40 cellular contexts compared by ENCODE assay signal in genomic region chr17:10482252-10482651, GRCh38. TPM values are rescaled to one million over a fixed set of nuclear protein-coding genes. Genes with fewer than 3 reads are reported as not detected.
"Had no signal": no experiment of that assay in that cellular context is flagged by ENCODE, and none has a peak within 500 bp of the region (broad histone marks: within the 10 kb centered on the region; RNA-seq: fewer than 3 reads in every experiment).

No MANE protein-coding gene starts in this region.

- H3K9me3 ChIP-seq: ascending aorta had no signal

- FAIRE-seq: astrocyte, bronchial epithelial cell had no signal

- H3K36me3 ChIP-seq: adrenal gland, ascending aorta, brain microvascular endothelial cell, breast epithelium, cardiac muscle cell had no signal

- ATAC-seq: activated naive CD4-positive, alpha-beta T cell treated with anti-CD3 and anti-CD28 coated beads, Interleukin-2, amount 50 U/mL, for 72 hours; activated naive CD8-positive, alpha-beta T cell treated with anti-CD3 and anti-CD28 coated beads, Interleukin-2, amount 50 U/mL, for 24 hours; activated T-cell treated with anti-CD3 and anti-CD28 coated beads, Interleukin-2, amount 50 U/mL, for 4 hours; activated T-cell treated with anti-CD3 and anti-CD28 coated beads, Interleukin-2, amount 50 U/mL, for 72 hours; activated T-helper 17 cell treated with anti-CD3 and anti-CD28 coated beads, Interleukin-2, amount 50 U/mL, for 72 hours; body of pancreas had no signal

- H3K27me3 ChIP-seq: adrenal gland, ascending aorta, body of pancreas, brain microvascular endothelial cell, breast epithelium, cardiac muscle cell had no signal

- H3K27ac ChIP-seq: adrenal gland, ascending aorta, body of pancreas, brain microvascular endothelial cell, breast epithelium, cardiac muscle cell had no signal

- DNase-seq: activated effector memory CD4-positive, alpha-beta T cell treated with anti-CD3 and anti-CD28 coated beads, Interleukin-2, amount 50 U/mL, for 16 hours; activated effector memory CD4-positive, alpha-beta T cell treated with Interleukin-2 at 50 U/mL for 16 hours; activated gamma-delta T cell; activated gamma-delta T cell treated with Interleukin-2 at 50 U/mL for 16 hours; activated naive CD4-positive, alpha-beta T cell; activated naive CD4-positive, alpha-beta T cell treated with anti-CD3 and anti-CD28 coated beads for 36 hours; activated naive CD4-positive, alpha-beta T cell treated with anti-CD3 and anti-CD28 coated beads, Interleukin-2, amount 10 ng/mL, durations not matched to agents 7 days and 5 days; activated naive CD4-positive, alpha-beta T cell treated with anti-CD3 and anti-CD28 coated beads, Interleukin-2, amount 50 U/mL, for 16 hours; activated naive CD4-positive, alpha-beta T cell treated with Interleukin-2 at 50 U/mL for 16 hours; activated naive CD8-positive, alpha-beta T cell treated with anti-CD3 and anti-CD28 coated beads for 36 hours; activated naive CD8-positive, alpha-beta T cell treated with anti-CD3 and anti-CD28 coated beads, Interleukin-2, amount 10 ng/mL, durations not matched to agents 7 days and 5 days; activated naive CD8-positive, alpha-beta T cell treated with anti-CD3 and anti-CD28 coated beads, Interleukin-2, amount 50 U/mL, for 24 hours; activated T-cell treated with anti-CD3 and anti-CD28 coated beads, Interleukin-2, amount 50 U/mL, for 1 hour; activated T-cell treated with anti-CD3 and anti-CD28 coated beads, Interleukin-2, amount 50 U/mL, for 24 hours; activated T-cell treated with anti-CD3 and anti-CD28 coated beads, Interleukin-2, amount 50 U/mL, for 4 hours; activated T-cell treated with anti-CD3 and anti-CD28 coated beads, Interleukin-2, amount 50 U/mL, for 48 hours; activated T-cell treated with anti-CD3 and anti-CD28 coated beads, Interleukin-2, amount 50 U/mL, for 72 hours; adrenal gland; amniotic stem cell; amygdala; anterior cingulate cortex; aorta; body of pancreas; brain microvascular endothelial cell; caudate nucleus; central memory CD4-positive, alpha-beta T cell; cerebellar nuclear complex had no signal

- H3K4me3 ChIP-seq: adrenal gland, ascending aorta, body of pancreas, breast epithelium, cardiac muscle cell had no signal

- H3K4me1 ChIP-seq: adrenal gland, ascending aorta, body of pancreas, breast epithelium had no signal

RNA-seq across cellular contexts. Expression of gene MYH4, which starts 12.9 kb away (rescaled TPM):
- total RNA-seq: activated naive CD4-positive, alpha-beta T cell treated with anti-CD3 and anti-CD28 coated beads for 36 hours; activated naive CD4-positive, alpha-beta T cell treated with anti-CD3 and anti-CD28 coated beads, Interleukin-2, amount 50 U/mL, for 72 hours; activated naive CD8-positive, alpha-beta T cell treated with anti-CD3 and anti-CD28 coated beads for 36 hours; activated naive CD8-positive, alpha-beta T cell treated with anti-CD3 and anti-CD28 coated beads, Interleukin-2, amount 10 ng/mL, durations not matched to agents 7 days and 5 days; activated T-cell treated with anti-CD3 and anti-CD28 coated beads, Interleukin-2, amount 50 U/mL, for 4 hours; activated T-cell treated with anti-CD3 and anti-CD28 coated beads, Interleukin-2, amount 50 U/mL, for 72 hours; activated T-helper 1 cell treated with anti-CD3 and anti-CD28 coated beads, Interleukin-12 subunit alpha, Interleukin-12 subunit beta, Interleukin-2, Interleukin-4 antibody, amounts not matched to agents 30 ng/mL and 10 ng/mL and 1 ng/mL, durations not matched to agents 14 hours and 24 hours and 36 hours; activated T-helper 17 cell treated with anti-CD3 and anti-CD28 coated beads, Interleukin-2, amount 50 U/mL, for 72 hours; activated T-helper 2 cell treated with anti-CD3 and anti-CD28 coated beads, Interferon-gamma antibody, Interleukin-2, Interleukin-4, amounts not matched to agents 10 μg/mL and 5 μg/mL and 100 μg/mL, durations not matched to agents 14 hours and 24 hours and 36 hours; adrenal gland; aorta; ascending aorta; astrocyte; body of pancreas; breast epithelium; bronchial epithelial cell; cardiac septum; cerebellum; chondrocyte had no signal
- polyA plus RNA-seq: adipose tissue, adrenal gland, aorta had no signal

RNA-seq across cellular contexts. Expression of gene MYH1, which starts 36.1 kb away (rescaled TPM):
- total RNA-seq: activated naive CD4-positive, alpha-beta T cell treated with anti-CD3 and anti-CD28 coated beads for 36 hours; activated naive CD4-positive, alpha-beta T cell treated with anti-CD3 and anti-CD28 coated beads, Interleukin-2, amount 50 U/mL, for 72 hours; activated naive CD8-positive, alpha-beta T cell treated with anti-CD3 and anti-CD28 coated beads for 36 hours; activated naive CD8-positive, alpha-beta T cell treated with anti-CD3 and anti-CD28 coated beads, Interleukin-2, amount 10 ng/mL, durations not matched to agents 7 days and 5 days; activated T-cell treated with anti-CD3 and anti-CD28 coated beads, Interleukin-2, amount 50 U/mL, for 4 hours; activated T-cell treated with anti-CD3 and anti-CD28 coated beads, Interleukin-2, amount 50 U/mL, for 72 hours; activated T-helper 1 cell treated with anti-CD3 and anti-CD28 coated beads, Interleukin-12 subunit alpha, Interleukin-12 subunit beta, Interleukin-2, Interleukin-4 antibody, amounts not matched to agents 30 ng/mL and 10 ng/mL and 1 ng/mL, durations not matched to agents 14 hours and 24 hours and 36 hours; activated T-helper 17 cell treated with anti-CD3 and anti-CD28 coated beads, Interleukin-2, amount 50 U/mL, for 72 hours; activated T-helper 2 cell treated with anti-CD3 and anti-CD28 coated beads, Interferon-gamma antibody, Interleukin-2, Interleukin-4, amounts not matched to agents 10 μg/mL and 5 μg/mL and 100 μg/mL, durations not matched to agents 14 hours and 24 hours and 36 hours; aorta; ascending aorta; astrocyte; body of pancreas; bronchial epithelial cell; cardiac muscle cell; chondrocyte had no signal
- polyA plus RNA-seq: cardiac muscle cell had no signal
